Comparison of ENCODE assay signal across 1 cellular context in the genomic region with DNA sequence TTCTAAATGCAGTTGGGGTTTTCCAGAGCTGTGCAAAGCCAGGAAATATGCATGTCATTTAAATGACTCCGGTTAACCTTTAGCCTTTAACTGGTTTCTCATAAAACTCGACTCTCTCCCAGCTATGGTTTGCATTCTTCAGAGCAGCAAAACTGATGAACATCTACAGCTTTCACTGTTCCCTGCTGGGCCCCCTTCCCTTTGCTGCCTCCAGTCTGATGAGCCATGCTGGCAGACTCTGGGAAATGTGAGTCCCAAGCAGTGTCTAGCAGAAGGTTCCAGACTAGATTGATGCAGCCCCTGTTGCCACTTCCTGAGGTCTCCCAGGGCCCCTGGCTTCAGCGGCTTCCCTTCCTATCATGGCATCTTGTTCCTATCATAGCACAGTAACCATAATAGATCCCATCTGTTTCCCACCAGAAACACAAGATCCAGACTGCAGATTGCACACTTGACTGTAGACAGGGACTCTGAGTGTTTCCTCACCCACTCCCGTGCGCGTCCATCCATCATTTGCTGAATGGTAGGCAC.
TF ChIP-seq lines count a peak whose summit lies in the region.

No MANE protein-coding gene starts in this region.

TF ChIP-seq in PFSK-1, 5 proteins besides CTCF, POLR2A, EP300 and RAD21 (continued from another document):
- no peak for TF ChIP-seq SIN3A (IDR thresholded peaks at IDR 0.05; ENCODE audit: borderline replicate concordance, insufficient read depth, low read length)
- TF ChIP-seq POLR2AphosphoS5 (IDR thresholded peaks at IDR 0.05; ENCODE audit: low read depth, low read length): peak; percentile 46; the same call in 1 of the 2 replicates
